10 cellular contexts compared by ENCODE assay signal in the genomic region with DNA sequence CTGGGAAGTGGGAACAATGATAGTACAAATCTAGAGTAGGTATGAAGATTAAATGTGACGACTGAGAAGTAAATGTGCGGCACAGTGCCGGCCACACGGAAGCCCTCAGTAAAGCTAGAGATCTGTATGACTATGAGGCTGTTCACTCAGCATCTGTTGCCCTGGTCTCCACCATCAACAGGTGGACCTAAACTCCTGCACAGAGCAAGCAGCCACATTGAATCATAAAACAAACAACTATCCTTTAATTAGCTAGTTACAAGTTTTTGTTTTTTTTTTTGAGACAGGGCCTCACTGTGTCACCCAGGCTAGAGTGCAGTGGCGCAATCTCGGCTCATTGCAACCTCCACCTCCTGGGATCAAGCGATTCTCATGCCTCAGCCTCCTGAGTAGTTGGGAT. TPM values are rescaled to one million over a fixed set of nuclear protein-coding genes. Genes with fewer than 3 reads are reported as not detected.
"Had no signal": no experiment of that assay in that cellular context is flagged by ENCODE, and none has a peak within 500 bp of the region (broad histone marks: within the 10 kb centered on the region; RNA-seq: fewer than 3 reads in every experiment).

No MANE protein-coding gene starts in this region.

- H3K4me2 ChIP-seq: GM23338 had no signal

- H3K27ac ChIP-seq: HL-60 had no signal

- DNase-seq: H9, HCEC 1CT, HFFc6, KBM-7 had no signal

- ATAC-seq: GM23338, HepG2 had no signal

- H3K4me3 ChIP-seq: GM23338 had no signal

- H2AFZ ChIP-seq: GM23338 had no signal

RNA-seq across cellular contexts. Expression of a gene that starts 16.6 kb away (rescaled TPM):
- total RNA-seq: H9, HFFc6 had no signal
- polyA plus RNA-seq: IgD-negative memory B cell had no signal

RNA-seq across cellular contexts. Expression of a gene that starts 18.0 kb away (rescaled TPM):
- total RNA-seq: GM23338, H1, H9, HepG2, HFFc6, HT1080 had no signal
- polyA plus RNA-seq: H1, IgD-negative memory B cell had no signal

RNA-seq across cellular contexts. Expression of a gene that starts 27.9 kb away (rescaled TPM):
- total RNA-seq: GM23338, H1, H9, HFFc6, HT1080 had no signal
- polyA plus RNA-seq: H1, HepG2, IgD-negative memory B cell had no signal
